ENCODE assay signal across 8 cellular contexts in the genomic region with DNA sequence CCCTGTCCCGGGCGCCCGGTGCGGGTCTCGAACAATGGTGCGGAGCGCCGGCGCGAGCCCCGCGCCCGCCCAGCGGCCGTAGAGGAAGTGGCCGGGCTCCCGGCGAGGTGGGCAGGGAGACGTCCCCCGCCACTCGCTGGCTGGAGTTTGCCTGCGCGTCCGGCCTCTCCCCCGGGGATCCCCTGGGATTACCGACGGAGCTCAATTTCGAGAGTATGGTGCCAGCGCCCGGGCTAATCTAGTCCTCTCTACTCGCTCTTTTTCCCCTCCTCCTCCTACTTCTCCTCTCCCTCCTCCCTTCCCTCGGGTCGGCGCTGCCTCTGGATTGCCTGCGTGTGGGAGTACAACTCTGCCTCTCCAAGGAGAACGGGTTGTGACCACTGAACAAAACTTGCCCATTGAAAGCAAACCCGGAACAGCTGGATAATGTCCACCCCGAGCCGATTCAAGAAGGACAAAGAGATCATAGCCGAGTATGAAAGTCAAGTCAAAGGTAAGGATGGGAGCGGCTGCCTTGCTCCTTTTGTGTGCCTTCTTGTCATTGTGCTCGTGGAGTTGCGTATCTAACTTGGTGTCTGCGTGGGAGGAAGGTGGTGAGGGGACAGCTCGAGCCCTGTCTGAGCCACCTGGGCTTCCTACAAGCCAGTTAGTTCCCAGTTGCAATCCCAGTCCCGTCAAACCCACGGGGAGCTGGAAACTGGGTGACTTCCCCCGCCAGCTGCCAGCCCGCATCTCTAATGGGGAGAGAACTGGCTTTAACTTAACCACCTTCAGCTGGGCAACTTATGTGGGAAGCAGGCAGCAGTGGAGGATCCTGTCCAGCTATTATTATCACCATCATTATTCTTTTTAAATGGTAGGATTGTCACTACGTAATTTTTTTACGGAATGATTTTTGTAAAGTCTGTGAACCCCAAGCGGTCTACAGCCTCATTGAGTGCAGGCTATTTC. TPM values are rescaled to one million over a fixed set of nuclear protein-coding genes. Genes with fewer than 3 reads are reported as not detected.
A peak's percentile ranks its signal among the peaks of the same experiment; 100 is the strongest.
DNase-seq lines count a peak whose midpoint lies in the region; ATAC-seq and TF ChIP-seq lines count a peak whose summit lies in the region.

A gene (plus strand): TSS at position 310 of the 951 bp plus-strand sequence. CDS start 117 bp downstream, at position 427.

- no peak for TF ChIP-seq CTCF in lower lobe of right lung (IDR thresholded peaks at IDR 0.05)

- no peaks in the 10 kb centered on the region for H3K4me1 ChIP-seq in endocrine pancreas (ENCODE audit: control insufficient read depth, insufficient read depth, low read length)
- H3K4me1 ChIP-seq in lower lobe of right lung: peaks cover 12% of the 10 kb centered on the region

- peak within 1 kb of the TSS; percentile 51 for H3K4me3 ChIP-seq in Jurkat, Clone E6-1 (ENCODE audit: low read length)
- H3K4me3 ChIP-seq in SK-N-MC (peak within 1 kb of the TSS; percentile 90), endocrine pancreas (ENCODE audit: control insufficient read depth, insufficient read depth, low read length) (peak within 1 kb of the TSS; percentile 86), lower lobe of right lung (peak within 1 kb of the TSS; percentile 90)

- H3K9ac ChIP-seq in SK-N-MC (ENCODE audit: insufficient read length) (peak within 1 kb of the TSS; percentile 68), endocrine pancreas (ENCODE audit: control insufficient read depth, insufficient read depth, low read length) (peak within 1 kb of the TSS; percentile 73)

- H3K27ac ChIP-seq in SK-N-MC: no peak within 1 kb of the TSS
- peak within 1 kb of the TSS; percentile 93 for H3K27ac ChIP-seq in lower lobe of right lung

- H3K9me3 ChIP-seq in SK-N-MC (ENCODE audit: low read depth, low read length): no peaks in the 10 kb centered on the region
- no peaks in the 10 kb centered on the region for H3K9me3 ChIP-seq in endocrine pancreas (ENCODE audit: control insufficient read depth, low read length)
- no peaks in the 10 kb centered on the region for H3K9me3 ChIP-seq in lower lobe of right lung

- ATAC-seq in GM21367 (IDR thresholded peaks at IDR 0.05; ENCODE audit: unreplicated experiment): peak; percentile 18
- ATAC-seq in lower lobe of right lung: peak; percentile 63 to 65
- ATAC-seq in GM18519 (IDR thresholded peaks at IDR 0.05; ENCODE audit: low FRiP score, unreplicated experiment): no peak

- DNase-seq in D341Med (ENCODE audit: low spot score) (peak; percentile 48), SK-N-MC (ENCODE audit: low read depth, low spot score) (no peak), lower lobe of right lung (peak; percentile 62), stromal cell of bone marrow (ENCODE audit: low read depth) (peak; percentile 70)
- no peak for DNase-seq in Jurkat, Clone E6-1 (ENCODE audit: low read depth, low spot score)

- intact Hi-C loops in lower lobe of right lung (cut with DNase I): loop anchor here (10.0 kb wide), 1 partner anchor 340 kb away; no protein-coding TSS in a partner anchor

- H3K36me3 ChIP-seq in SK-N-MC (ENCODE audit: insufficient read depth, low read length) (no peaks in the 10 kb centered on the region), endocrine pancreas (ENCODE audit: control insufficient read depth, insufficient read depth, low read length) (no peaks in the 10 kb centered on the region), lower lobe of right lung (no peaks in the 10 kb centered on the region)

- H3K27me3 ChIP-seq in endocrine pancreas (ENCODE audit: control insufficient read depth, insufficient read depth, low read length): no peaks in the 10 kb centered on the region
- H3K27me3 ChIP-seq in lower lobe of right lung (ENCODE audit: low read depth): no peaks in the 10 kb centered on the region

RNA-seq across cellular contexts. Expression of the gene that starts here (rescaled TPM):
- 0.36 TPM for polyA plus RNA-seq in Jurkat, Clone E6-1 (2012; ENCODE audit: insufficient read depth, insufficient read length)
- 6.7 TPM for total RNA-seq in lower lobe of right lung

Comparison
In these comparisons a context has a peak if more than half of its experiments do, and no peak if none do; other contexts are left out.
1. DNase-seq: peak in D341Med (single experiment), lower lobe of right lung (single experiment) and stromal cell of bone marrow (single experiment); none in Jurkat, Clone E6-1 (single experiment) and SK-N-MC (single experiment).
2. Peak in every context shown above with its lines, with median percentiles within 50 percentile points of each other: H3K4me3 ChIP-seq.